ENCODE assay signal across 19 cellular contexts in the genomic region with DNA sequence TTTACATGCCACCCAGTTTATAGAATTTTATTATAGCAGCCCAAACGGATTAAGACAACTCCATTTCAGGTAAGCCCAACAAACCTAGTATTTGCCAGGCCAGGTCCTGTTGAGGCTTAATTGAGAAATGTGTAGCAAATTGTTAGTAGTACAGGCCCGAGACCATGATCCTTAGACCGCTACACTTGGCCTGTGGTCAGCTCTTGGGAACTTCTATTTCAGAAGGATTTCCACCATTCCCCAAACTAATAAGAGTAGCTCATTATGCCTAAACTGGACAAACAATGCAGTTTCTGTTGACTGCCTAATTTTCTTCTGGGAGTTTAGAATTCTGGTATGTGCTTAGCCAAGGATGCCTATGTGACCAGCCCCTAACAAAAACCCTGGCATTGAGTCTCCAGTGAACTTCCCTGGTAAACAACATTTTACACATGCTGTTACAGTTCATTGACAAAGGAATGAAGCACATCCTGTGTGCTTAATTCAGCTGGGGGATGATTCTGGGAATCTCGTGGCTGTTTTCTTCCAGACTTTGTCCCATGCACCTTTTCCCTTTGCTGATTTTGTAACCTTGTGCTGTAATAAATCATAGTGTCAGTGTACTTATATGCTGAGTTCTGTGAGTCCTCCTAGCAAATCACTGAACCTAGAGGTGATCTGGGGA. TPM values are rescaled to one million over a fixed set of nuclear protein-coding genes. Genes with fewer than 3 reads are reported as not detected.
DNase-seq lines count a peak whose midpoint lies in the region; ATAC-seq and TF ChIP-seq lines count a peak whose summit lies in the region.
"Had no signal": no experiment of that assay in that cellular context is flagged by ENCODE, and none has a peak within 500 bp of the region (broad histone marks: within the 10 kb centered on the region; RNA-seq: fewer than 3 reads in every experiment).

No MANE protein-coding gene starts in this region.

- H3K9me3 Mint-ChIP-seq in nephron = no peaks in the 10 kb centered on the region
- H3K9me3 Mint-ChIP-seq in activated CD4-positive, alpha-beta memory T cell treated with anti-CD3 and anti-CD28 coated beads for 36 hours = no peaks in the 10 kb centered on the region
- no peaks in the 10 kb centered on the region for H3K9me3 Mint-ChIP-seq in activated naive CD8-positive, alpha-beta T cell treated with anti-CD3 and anti-CD28 coated beads for 36 hours
- H3K9me3 Mint-ChIP-seq: CD4-positive, alpha-beta T cell; endodermal cell had no signal

- POLR2A ChIA-PET in activated CD4-positive, alpha-beta memory T cell treated with anti-CD3 and anti-CD28 coated beads for 36 hours (lab: Charles Lee) = no interaction called here

- peaks cover 13 to 37% (median 29%) of the 10 kb centered on the region in 4 donors for H3K4me1 ChIP-seq in upper lobe of left lung
- H3K4me1 ChIP-seq: Peyer's patch had no signal

- peak; percentile 32 for ATAC-seq in Right ventricle myocardium inferior
- ATAC-seq in upper lobe of left lung (ENCODE audit: low FRiP score in 2 of 2) = no peak
- no peak for ATAC-seq in GM18520 (IDR thresholded peaks at IDR 0.05; ENCODE audit: unreplicated experiment)

- DNase-seq in Right ventricle myocardium inferior (ENCODE audit: missing footprints) (no peak), cardiac septum (ENCODE audit: low spot score) (no peak), fibroblast of villous mesenchyme (ENCODE audit: low read depth) (peak; percentile 48), upper lobe of left lung (no peak)
- DNase-seq in activated CD4-positive, alpha-beta memory T cell treated with anti-CD3 and anti-CD28 coated beads for 36 hours = no peak
- no peak for DNase-seq in activated naive CD8-positive, alpha-beta T cell treated with anti-CD3 and anti-CD28 coated beads for 36 hours
- DNase-seq: 8988T; activated CD4-positive, alpha-beta T cell treated with anti-CD3 and anti-CD28 coated beads for 48 hours; activated CD8-positive, alpha-beta memory T cell treated with anti-CD3 and anti-CD28 coated beads, Interleukin-2, amount 50 U/mL, for 4 hours; aorta; CD4-positive, alpha-beta T cell; endodermal cell; islet precursor cell; NCI-H1417 treated with DMSO at 0.1 percent for 48 hours; NCI-H2171 treated with DMSO at 0.1 percent for 48 hours; NCI-H82; Peyer's patch had no signal

- no peak overlapping the region for H3K4me3 ChIP-seq in fibroblast of villous mesenchyme (ENCODE audit: low read depth, low read length)
- no peak overlapping the region for H3K4me3 ChIP-seq in upper lobe of left lung
- H3K4me3 ChIP-seq: Peyer's patch had no signal

- H3K27ac ChIP-seq in upper lobe of left lung = peak overlapping the region; percentile 23 to 82 (median 68)

- CTCF ChIA-PET in activated CD4-positive, alpha-beta memory T cell treated with anti-CD3 and anti-CD28 coated beads for 36 hours (lab: Charles Lee) = interaction anchor here (1.1 to 1.5 kb wide), 3 partner anchors 78 to 213 kb away, joined by 3 read pairs; no protein-coding TSS in a partner anchor

- H3K27me3 Mint-ChIP-seq in nephron (ENCODE audit: low read depth) = peaks cover 4% of the 10 kb centered on the region
- H3K27me3 Mint-ChIP-seq in activated CD4-positive, alpha-beta memory T cell treated with anti-CD3 and anti-CD28 coated beads for 36 hours = peaks cover 1% of the 10 kb centered on the region
- peaks cover 4% of the 10 kb centered on the region for H3K27me3 Mint-ChIP-seq in activated naive CD8-positive, alpha-beta T cell treated with anti-CD3 and anti-CD28 coated beads for 36 hours

- no peaks in the 10 kb centered on the region for H3K27me3 ChIP-seq in upper lobe of left lung
- H3K27me3 ChIP-seq: Peyer's patch had no signal

- H3K4me1 Mint-ChIP-seq in nephron = peaks cover 5% of the 10 kb centered on the region
- H3K4me1 Mint-ChIP-seq in activated CD4-positive, alpha-beta memory T cell treated with anti-CD3 and anti-CD28 coated beads for 36 hours (ENCODE audit: low read depth) = no peaks in the 10 kb centered on the region
- peaks cover 6% of the 10 kb centered on the region for H3K4me1 Mint-ChIP-seq in activated naive CD8-positive, alpha-beta T cell treated with anti-CD3 and anti-CD28 coated beads for 36 hours

- no peak overlapping the region for H3K4me3 Mint-ChIP-seq in nephron
- no peak overlapping the region for H3K4me3 Mint-ChIP-seq in activated CD4-positive, alpha-beta memory T cell treated with anti-CD3 and anti-CD28 coated beads for 36 hours
- no peak overlapping the region for H3K4me3 Mint-ChIP-seq in activated naive CD8-positive, alpha-beta T cell treated with anti-CD3 and anti-CD28 coated beads for 36 hours
- H3K4me3 Mint-ChIP-seq: CD4-positive, alpha-beta T cell; endodermal cell had no signal

- TF ChIP-seq EP300 in upper lobe of left lung (IDR thresholded peaks at IDR 0.05) = peak in 2 of 4 donors; percentile 44 to 58

- H3K36me3 Mint-ChIP-seq in nephron (ENCODE audit: low read depth) = no peaks in the 10 kb centered on the region
- no peaks in the 10 kb centered on the region for H3K36me3 Mint-ChIP-seq in activated CD4-positive, alpha-beta memory T cell treated with anti-CD3 and anti-CD28 coated beads for 36 hours
- H3K36me3 Mint-ChIP-seq in activated naive CD8-positive, alpha-beta T cell treated with anti-CD3 and anti-CD28 coated beads for 36 hours = no peaks in the 10 kb centered on the region

- intact Hi-C loops in Right ventricle myocardium inferior (cut with DNase I) = no loop called here
- intact Hi-C loops in cardiac septum (cut with DNase I) = no loop called here
- intact Hi-C loops in activated CD4-positive, alpha-beta memory T cell treated with anti-CD3 and anti-CD28 coated beads for 36 hours (cut with micrococcal nuclease) = no loop called here

- TF ChIP-seq CTCF in fibroblast of villous mesenchyme (IDR thresholded peaks at IDR 0.05; ENCODE audit: insufficient read depth, low read depth, low read length) (no peak), nephron (IDR thresholded peaks at IDR 0.05; ENCODE audit: unreplicated experiment in 3 of 3) (no peak), upper lobe of left lung (IDR thresholded peaks at IDR 0.05) (no peak)

- H3K27ac Mint-ChIP-seq in nephron = peak overlapping the region; percentile 82 to 95 (median 86)
- H3K27ac Mint-ChIP-seq in activated CD4-positive, alpha-beta memory T cell treated with anti-CD3 and anti-CD28 coated beads for 36 hours = no peak overlapping the region
- no peak overlapping the region for H3K27ac Mint-ChIP-seq in activated naive CD8-positive, alpha-beta T cell treated with anti-CD3 and anti-CD28 coated beads for 36 hours
- H3K27ac Mint-ChIP-seq: CD4-positive, alpha-beta T cell; endodermal cell had no signal

- H3K36me3 ChIP-seq in upper lobe of left lung = no peaks in the 10 kb centered on the region
- H3K36me3 ChIP-seq: Peyer's patch had no signal

- TF ChIP-seq POLR2A in upper lobe of left lung (IDR thresholded peaks at IDR 0.05) = no peak

- WGBS in upper lobe of left lung, 2 donors = 78 to 85% methylated on average over 4 of the region's 4 CpGs

- H3K9me3 ChIP-seq in upper lobe of left lung = no peaks in the 10 kb centered on the region
- H3K9me3 ChIP-seq: Peyer's patch had no signal

RNA-seq across cellular contexts. Expression of a gene that starts 5.6 kb away (rescaled TPM):
- total RNA-seq in Right ventricle myocardium inferior (627 TPM), cardiac septum (461 TPM), fibroblast of villous mesenchyme (3.5 and 3.9 TPM in 2 replicates), upper lobe of left lung (1,000 to 10,000 TPM in 4 of 6 donors, 100 to 1,000 TPM in 2; 876 to 1,536 (median 1,027) TPM)
- total RNA-seq in activated CD4-positive, alpha-beta memory T cell treated with anti-CD3 and anti-CD28 coated beads for 36 hours = not detected
- not detected for total RNA-seq in activated naive CD8-positive, alpha-beta T cell treated with anti-CD3 and anti-CD28 coated beads for 36 hours

Comparison
In these comparisons a context has a peak if more than half of its experiments do, and no peak if none do; other contexts are left out.
1. H3K27ac Mint-ChIP-seq: peak in nephron (3 of 3); none in activated CD4-positive, alpha-beta memory T cell treated with anti-CD3 and anti-CD28 coated beads for 36 hours (single experiment) and activated naive CD8-positive, alpha-beta T cell treated with anti-CD3 and anti-CD28 coated beads for 36 hours (single experiment).
2. RNA of a gene that starts 5.6 kb away (total RNA-seq): 876 to 1,536 TPM in upper lobe of left lung, 627 TPM in Right ventricle myocardium inferior (single experiment) and 461 TPM in cardiac septum (single experiment); 3.5 to 3.9 TPM in fibroblast of villous mesenchyme, not detected in activated naive CD8-positive, alpha-beta T cell treated with anti-CD3 and anti-CD28 coated beads for 36 hours and not detected in activated CD4-positive, alpha-beta memory T cell treated with anti-CD3 and anti-CD28 coated beads for 36 hours; every median in the first group is over 10 times any median in the second.